Comparison of ENCODE assay signal across 1 cellular context in the genomic region with DNA sequence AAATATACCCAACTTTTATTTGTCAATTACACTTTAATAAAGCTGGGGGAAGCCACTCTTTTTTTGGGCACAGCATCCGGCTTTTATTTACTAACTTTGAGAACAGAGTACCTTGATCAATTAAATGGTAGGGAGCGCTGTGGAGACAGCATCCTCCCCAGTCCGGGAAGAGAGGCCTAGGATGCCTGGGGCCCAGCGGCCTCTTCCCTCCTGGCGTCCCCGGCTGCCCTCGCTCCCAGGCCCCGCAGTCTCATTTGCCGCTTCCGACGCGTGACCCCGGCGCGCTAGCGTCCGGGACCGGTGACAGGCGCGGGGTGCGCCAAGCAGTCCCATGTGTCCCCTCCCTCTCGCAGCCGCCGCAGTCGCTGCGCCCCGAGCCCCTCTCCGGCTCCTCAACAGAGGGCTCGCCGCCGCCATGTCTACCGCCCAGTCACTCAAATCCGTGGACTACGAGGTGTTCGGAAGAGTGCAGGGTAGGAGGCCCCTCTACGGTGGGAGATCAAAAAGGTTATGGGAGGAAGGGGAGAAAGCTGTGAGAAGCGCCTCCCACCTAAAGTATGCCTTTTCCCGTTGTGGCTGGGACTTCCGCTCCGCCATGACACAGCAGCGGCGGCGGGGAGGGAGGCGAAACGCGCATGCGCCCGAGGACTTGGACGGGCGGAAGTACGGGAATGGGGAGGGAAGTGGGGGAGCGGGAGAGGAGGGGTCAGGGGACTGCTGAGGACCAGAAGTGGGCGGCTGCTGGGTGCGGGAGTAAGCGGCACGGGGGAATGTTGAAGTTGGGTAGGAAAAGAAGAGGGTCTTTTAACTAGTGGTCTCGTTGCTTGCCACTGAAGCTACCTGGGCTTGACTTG.
TF ChIP-seq lines count a peak whose summit lies in the region.

A gene (plus strand): TSS at position 332 of the 854 bp plus-strand sequence.

TF ChIP-seq in HepG2, 621 proteins besides CTCF, POLR2A, EP300 and RAD21 (continued from another document and continues in another):
- TF ChIP-seq, protein P1, sequence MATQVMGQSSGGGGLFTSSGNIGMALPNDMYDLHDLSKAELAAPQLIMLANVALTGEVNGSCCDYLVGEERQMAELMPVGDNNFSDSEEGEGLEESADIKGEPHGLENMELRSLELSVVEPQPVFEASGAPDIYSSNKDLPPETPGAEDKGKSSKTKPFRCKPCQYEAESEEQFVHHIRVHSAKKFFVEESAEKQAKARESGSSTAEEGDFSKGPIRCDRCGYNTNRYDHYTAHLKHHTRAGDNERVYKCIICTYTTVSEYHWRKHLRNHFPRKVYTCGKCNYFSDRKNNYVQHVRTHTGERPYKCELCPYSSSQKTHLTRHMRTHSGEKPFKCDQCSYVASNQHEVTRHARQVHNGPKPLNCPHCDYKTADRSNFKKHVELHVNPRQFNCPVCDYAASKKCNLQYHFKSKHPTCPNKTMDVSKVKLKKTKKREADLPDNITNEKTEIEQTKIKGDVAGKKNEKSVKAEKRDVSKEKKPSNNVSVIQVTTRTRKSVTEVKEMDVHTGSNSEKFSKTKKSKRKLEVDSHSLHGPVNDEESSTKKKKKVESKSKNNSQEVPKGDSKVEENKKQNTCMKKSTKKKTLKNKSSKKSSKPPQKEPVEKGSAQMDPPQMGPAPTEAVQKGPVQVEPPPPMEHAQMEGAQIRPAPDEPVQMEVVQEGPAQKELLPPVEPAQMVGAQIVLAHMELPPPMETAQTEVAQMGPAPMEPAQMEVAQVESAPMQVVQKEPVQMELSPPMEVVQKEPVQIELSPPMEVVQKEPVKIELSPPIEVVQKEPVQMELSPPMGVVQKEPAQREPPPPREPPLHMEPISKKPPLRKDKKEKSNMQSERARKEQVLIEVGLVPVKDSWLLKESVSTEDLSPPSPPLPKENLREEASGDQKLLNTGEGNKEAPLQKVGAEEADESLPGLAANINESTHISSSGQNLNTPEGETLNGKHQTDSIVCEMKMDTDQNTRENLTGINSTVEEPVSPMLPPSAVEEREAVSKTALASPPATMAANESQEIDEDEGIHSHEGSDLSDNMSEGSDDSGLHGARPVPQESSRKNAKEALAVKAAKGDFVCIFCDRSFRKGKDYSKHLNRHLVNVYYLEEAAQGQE (IDR thresholded peaks at IDR 0.05; ENCODE audit: borderline replicate concordance in 1 of 2, low read depth in 1 of 2, low read length in 2 of 2) = peak in 1 of 2 experiments; percentile 43; a peak in 1 of 4 replicates
- peak; percentile 69; the same call in 1 of the 2 replicates for TF ChIP-seq ZSCAN12 (CRISPR knock-in tag; IDR thresholded peaks at IDR 0.05)
- TF ChIP-seq SOX6 (IDR thresholded peaks at IDR 0.05) = no peak
- TF ChIP-seq SOX6 (CRISPR knock-in tag; IDR thresholded peaks at IDR 0.05) = peak; percentile 83
- peak; percentile 99; the same call in 1 of the 2 replicates for TF ChIP-seq SMAD1 (CRISPR knock-in tag; IDR thresholded peaks at IDR 0.05; ENCODE audit: borderline replicate concordance, low read depth)
- peak; percentile 69 for TF ChIP-seq SKI (IDR thresholded peaks at IDR 0.05; ENCODE audit: partially characterized antibody)
- TF ChIP-seq FOXP1 (IDR thresholded peaks at IDR 0.05) = no peak
- TF ChIP-seq FOXP1 (CRISPR knock-in tag; IDR thresholded peaks at IDR 0.05) = no peak; the same call in 1 of the 2 replicates
- TF ChIP-seq ZNF703 (CRISPR knock-in tag; IDR thresholded peaks at IDR 0.05; ENCODE audit: borderline replicate concordance) = peak; percentile 38; the same call in 1 of the 2 replicates
- peak; percentile 52; the same call in 1 of the 2 replicates for TF ChIP-seq FOXM1 (CRISPR knock-in tag; IDR thresholded peaks at IDR 0.05)
- TF ChIP-seq ZNF572 (CRISPR knock-in tag; IDR thresholded peaks at IDR 0.05) = 0 out of 2 replicates have a peak, but pooled peaks have one; percentile 75
- TF ChIP-seq SMAD9 (CRISPR knock-in tag; IDR thresholded peaks at IDR 0.05) = no peak
- TF ChIP-seq MAFF (IDR thresholded peaks at IDR 0.05; ENCODE audit: low read depth, low read length) = peak; percentile 53; the same call in 1 of the 2 replicates
- TF ChIP-seq NFATC3 (CRISPR knock-in tag; IDR thresholded peaks at IDR 0.05) = peak; percentile 94; the same call in 1 of the 2 replicates
- TF ChIP-seq, protein P2, sequence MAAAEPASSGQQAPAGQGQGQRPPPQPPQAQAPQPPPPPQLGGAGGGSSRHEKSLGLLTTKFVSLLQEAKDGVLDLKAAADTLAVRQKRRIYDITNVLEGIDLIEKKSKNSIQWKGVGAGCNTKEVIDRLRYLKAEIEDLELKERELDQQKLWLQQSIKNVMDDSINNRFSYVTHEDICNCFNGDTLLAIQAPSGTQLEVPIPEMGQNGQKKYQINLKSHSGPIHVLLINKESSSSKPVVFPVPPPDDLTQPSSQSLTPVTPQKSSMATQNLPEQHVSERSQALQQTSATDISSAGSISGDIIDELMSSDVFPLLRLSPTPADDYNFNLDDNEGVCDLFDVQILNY (CRISPR knock-in tag; conservative IDR thresholded peaks at IDR 0.05) = peak; percentile 53; the same call in 1 of the 2 replicates
- TF ChIP-seq, protein P3, sequence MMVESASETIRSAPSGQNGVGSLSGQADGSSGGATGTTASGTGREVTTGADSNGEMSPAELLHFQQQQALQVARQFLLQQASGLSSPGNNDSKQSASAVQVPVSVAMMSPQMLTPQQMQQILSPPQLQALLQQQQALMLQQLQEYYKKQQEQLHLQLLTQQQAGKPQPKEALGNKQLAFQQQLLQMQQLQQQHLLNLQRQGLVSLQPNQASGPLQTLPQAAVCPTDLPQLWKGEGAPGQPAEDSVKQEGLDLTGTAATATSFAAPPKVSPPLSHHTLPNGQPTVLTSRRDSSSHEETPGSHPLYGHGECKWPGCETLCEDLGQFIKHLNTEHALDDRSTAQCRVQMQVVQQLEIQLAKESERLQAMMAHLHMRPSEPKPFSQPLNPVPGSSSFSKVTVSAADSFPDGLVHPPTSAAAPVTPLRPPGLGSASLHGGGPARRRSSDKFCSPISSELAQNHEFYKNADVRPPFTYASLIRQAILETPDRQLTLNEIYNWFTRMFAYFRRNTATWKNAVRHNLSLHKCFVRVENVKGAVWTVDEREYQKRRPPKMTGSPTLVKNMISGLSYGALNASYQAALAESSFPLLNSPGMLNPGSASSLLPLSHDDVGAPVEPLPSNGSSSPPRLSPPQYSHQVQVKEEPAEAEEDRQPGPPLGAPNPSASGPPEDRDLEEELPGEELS (CRISPR knock-in tag; IDR thresholded peaks at IDR 0.05) = peak; percentile 59
- peak; percentile 52 for TF ChIP-seq AGO1 (IDR thresholded peaks at IDR 0.05; ENCODE audit: low read depth, low read length, poor library complexity, severe bottlenecking)
- peak; percentile 80; the same call in 1 of the 2 replicates for TF ChIP-seq ZSCAN30 (CRISPR knock-in tag; IDR thresholded peaks at IDR 0.05)
- TF ChIP-seq SALL2 (CRISPR knock-in tag; IDR thresholded peaks at IDR 0.05) = peak; percentile 95
- TF ChIP-seq, protein P4, sequence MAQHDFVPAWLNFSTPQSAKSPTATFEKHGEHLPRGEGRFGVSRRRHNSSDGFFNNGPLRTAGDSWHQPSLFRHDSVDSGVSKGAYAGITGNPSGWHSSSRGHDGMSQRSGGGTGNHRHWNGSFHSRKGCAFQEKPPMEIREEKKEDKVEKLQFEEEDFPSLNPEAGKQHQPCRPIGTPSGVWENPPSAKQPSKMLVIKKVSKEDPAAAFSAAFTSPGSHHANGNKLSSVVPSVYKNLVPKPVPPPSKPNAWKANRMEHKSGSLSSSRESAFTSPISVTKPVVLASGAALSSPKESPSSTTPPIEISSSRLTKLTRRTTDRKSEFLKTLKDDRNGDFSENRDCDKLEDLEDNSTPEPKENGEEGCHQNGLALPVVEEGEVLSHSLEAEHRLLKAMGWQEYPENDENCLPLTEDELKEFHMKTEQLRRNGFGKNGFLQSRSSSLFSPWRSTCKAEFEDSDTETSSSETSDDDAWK (CRISPR knock-in tag; IDR thresholded peaks at IDR 0.05) = no peak
- TF ChIP-seq ZNF253 (CRISPR knock-in tag; IDR thresholded peaks at IDR 0.05; ENCODE audit: borderline replicate concordance) = 0 out of 2 replicates have a peak, but pooled peaks have one; percentile 76
- TF ChIP-seq NFRKB (IDR thresholded peaks at IDR 0.05) = peak; percentile 95
- no peak; the same call in 1 of the 2 replicates for TF ChIP-seq ZNF629 (CRISPR knock-in tag; conservative IDR thresholded peaks at IDR 0.05)
- TF ChIP-seq ESRRA (CRISPR knock-in tag; IDR thresholded peaks at IDR 0.05; ENCODE audit: low read depth) = peak; percentile 84; the same call in 1 of the 2 replicates
- TF ChIP-seq KDM3A (CRISPR knock-in tag; IDR thresholded peaks at IDR 0.05; ENCODE audit: low read depth) = no peak; the same call in 1 of the 2 replicates
- TF ChIP-seq HDAC2 (CRISPR knock-in tag; IDR thresholded peaks at IDR 0.05) = peak; percentile 57; the same call in 1 of the 2 replicates
- TF ChIP-seq, protein P5, sequence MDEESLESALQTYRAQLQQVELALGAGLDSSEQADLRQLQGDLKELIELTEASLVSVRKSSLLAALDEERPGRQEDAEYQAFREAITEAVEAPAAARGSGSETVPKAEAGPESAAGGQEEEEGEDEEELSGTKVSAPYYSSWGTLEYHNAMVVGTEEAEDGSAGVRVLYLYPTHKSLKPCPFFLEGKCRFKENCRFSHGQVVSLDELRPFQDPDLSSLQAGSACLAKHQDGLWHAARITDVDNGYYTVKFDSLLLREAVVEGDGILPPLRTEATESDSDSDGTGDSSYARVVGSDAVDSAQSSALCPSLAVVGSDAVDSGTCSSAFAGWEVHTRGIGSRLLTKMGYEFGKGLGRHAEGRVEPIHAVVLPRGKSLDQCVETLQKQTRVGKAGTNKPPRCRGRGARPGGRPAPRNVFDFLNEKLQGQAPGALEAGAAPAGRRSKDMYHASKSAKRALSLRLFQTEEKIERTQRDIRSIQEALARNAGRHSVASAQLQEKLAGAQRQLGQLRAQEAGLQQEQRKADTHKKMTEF (CRISPR knock-in tag; IDR thresholded peaks at IDR 0.05) = peak; percentile 97
- TF ChIP-seq, protein P6, sequence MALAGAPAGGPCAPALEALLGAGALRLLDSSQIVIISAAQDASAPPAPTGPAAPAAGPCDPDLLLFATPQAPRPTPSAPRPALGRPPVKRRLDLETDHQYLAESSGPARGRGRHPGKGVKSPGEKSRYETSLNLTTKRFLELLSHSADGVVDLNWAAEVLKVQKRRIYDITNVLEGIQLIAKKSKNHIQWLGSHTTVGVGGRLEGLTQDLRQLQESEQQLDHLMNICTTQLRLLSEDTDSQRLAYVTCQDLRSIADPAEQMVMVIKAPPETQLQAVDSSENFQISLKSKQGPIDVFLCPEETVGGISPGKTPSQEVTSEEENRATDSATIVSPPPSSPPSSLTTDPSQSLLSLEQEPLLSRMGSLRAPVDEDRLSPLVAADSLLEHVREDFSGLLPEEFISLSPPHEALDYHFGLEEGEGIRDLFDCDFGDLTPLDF (CRISPR knock-in tag; IDR thresholded peaks at IDR 0.05) = peak; percentile 78
- TF ChIP-seq SAFB2 (CRISPR knock-in tag; IDR thresholded peaks at IDR 0.05; ENCODE audit: borderline replicate concordance, low read depth) = peak; percentile 89
- TF ChIP-seq ZNF773 (CRISPR knock-in tag; IDR thresholded peaks at IDR 0.05; ENCODE audit: borderline replicate concordance) = peak; percentile 84; the same call in 1 of the 2 replicates
- no peak for TF ChIP-seq TBP (CRISPR knock-in tag; IDR thresholded peaks at IDR 0.05)
- TF ChIP-seq, protein P7, sequence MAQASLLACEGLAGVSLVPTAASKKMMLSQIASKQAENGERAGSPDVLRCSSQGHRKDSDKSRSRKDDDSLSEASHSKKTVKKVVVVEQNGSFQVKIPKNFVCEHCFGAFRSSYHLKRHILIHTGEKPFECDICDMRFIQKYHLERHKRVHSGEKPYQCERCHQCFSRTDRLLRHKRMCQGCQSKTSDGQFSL (CRISPR knock-in tag; IDR thresholded peaks at IDR 0.05) = peak; percentile 93; the same call in 1 of the 2 replicates
- 0 out of 2 replicates have a peak, but pooled peaks have one; percentile 51 for TF ChIP-seq ZNF790 (CRISPR knock-in tag; IDR thresholded peaks at IDR 0.05; ENCODE audit: borderline replicate concordance)
- TF ChIP-seq NCOA1 (CRISPR knock-in tag; IDR thresholded peaks at IDR 0.05) = 0 out of 2 replicates have a peak, but pooled peaks have one; percentile 62
- TF ChIP-seq EED (CRISPR knock-in tag; IDR thresholded peaks at IDR 0.05) = peak; percentile 100
- no peak for TF ChIP-seq ZNF17 (CRISPR knock-in tag; IDR thresholded peaks at IDR 0.05)
- TF ChIP-seq ZNF3 (CRISPR knock-in tag; IDR thresholded peaks at IDR 0.05) = peak; percentile 64; the same call in 1 of the 2 replicates
- TF ChIP-seq HNRNPLL (IDR thresholded peaks at IDR 0.05; ENCODE audit: low read depth, low read length, poor library complexity, severe bottlenecking) = peak; percentile 88
- peak; percentile 84; the same call in 1 of the 2 replicates for TF ChIP-seq ZNF335 (CRISPR knock-in tag; IDR thresholded peaks at IDR 0.05)
- TF ChIP-seq KLF9 (CRISPR knock-in tag; IDR thresholded peaks at IDR 0.05; ENCODE audit: low read depth) = no peak
- peak; percentile 49; the same call in 1 of the 2 replicates for TF ChIP-seq ZNF678 (CRISPR knock-in tag; IDR thresholded peaks at IDR 0.05)
- TF ChIP-seq, protein P8, sequence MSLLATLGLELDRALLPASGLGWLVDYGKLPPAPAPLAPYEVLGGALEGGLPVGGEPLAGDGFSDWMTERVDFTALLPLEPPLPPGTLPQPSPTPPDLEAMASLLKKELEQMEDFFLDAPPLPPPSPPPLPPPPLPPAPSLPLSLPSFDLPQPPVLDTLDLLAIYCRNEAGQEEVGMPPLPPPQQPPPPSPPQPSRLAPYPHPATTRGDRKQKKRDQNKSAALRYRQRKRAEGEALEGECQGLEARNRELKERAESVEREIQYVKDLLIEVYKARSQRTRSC (CRISPR knock-in tag; IDR thresholded peaks at IDR 0.05; ENCODE audit: low read depth) = peak; percentile 86; the same call in 1 of the 2 replicates
- peak; percentile 61 for TF ChIP-seq RXRB (CRISPR knock-in tag; IDR thresholded peaks at IDR 0.05; ENCODE audit: borderline replicate concordance)
- TF ChIP-seq SOX5 (CRISPR knock-in tag; IDR thresholded peaks at IDR 0.05; ENCODE audit: borderline replicate concordance) = peak; percentile 63
- peak; percentile 50 for TF ChIP-seq NCOR1 (IDR thresholded peaks at IDR 0.05; ENCODE audit: borderline replicate concordance, low read length)
- TF ChIP-seq, protein P9, sequence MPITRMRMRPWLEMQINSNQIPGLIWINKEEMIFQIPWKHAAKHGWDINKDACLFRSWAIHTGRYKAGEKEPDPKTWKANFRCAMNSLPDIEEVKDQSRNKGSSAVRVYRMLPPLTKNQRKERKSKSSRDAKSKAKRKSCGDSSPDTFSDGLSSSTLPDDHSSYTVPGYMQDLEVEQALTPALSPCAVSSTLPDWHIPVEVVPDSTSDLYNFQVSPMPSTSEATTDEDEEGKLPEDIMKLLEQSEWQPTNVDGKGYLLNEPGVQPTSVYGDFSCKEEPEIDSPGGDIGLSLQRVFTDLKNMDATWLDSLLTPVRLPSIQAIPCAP (CRISPR knock-in tag; IDR thresholded peaks at IDR 0.05; ENCODE audit: low read depth) = no peak
- TF ChIP-seq, protein P10, sequence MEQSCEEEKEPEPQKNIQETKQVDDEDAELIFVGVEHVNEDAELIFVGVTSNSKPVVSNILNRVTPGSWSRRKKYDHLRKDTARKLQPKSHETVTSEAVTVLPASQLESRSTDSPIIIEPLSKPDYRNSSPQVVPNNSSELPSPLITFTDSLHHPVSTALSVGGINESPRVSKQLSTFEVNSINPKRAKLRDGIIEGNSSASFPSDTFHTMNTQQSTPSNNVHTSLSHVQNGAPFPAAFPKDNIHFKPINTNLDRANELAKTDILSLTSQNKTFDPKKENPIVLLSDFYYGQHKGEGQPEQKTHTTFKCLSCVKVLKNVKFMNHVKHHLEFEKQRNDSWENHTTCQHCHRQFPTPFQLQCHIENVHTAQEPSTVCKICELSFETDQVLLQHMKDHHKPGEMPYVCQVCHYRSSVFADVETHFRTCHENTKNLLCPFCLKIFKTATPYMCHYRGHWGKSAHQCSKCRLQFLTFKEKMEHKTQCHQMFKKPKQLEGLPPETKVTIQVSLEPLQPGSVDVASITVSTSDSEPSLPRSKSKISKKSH (CRISPR knock-in tag; IDR thresholded peaks at IDR 0.05; ENCODE audit: borderline replicate concordance) = peak; percentile 90; the same call in 1 of the 2 replicates
- TF ChIP-seq FOXC1 (CRISPR knock-in tag; IDR thresholded peaks at IDR 0.05; ENCODE audit: borderline replicate concordance) = peak; percentile 98; the same call in 1 of the 2 replicates
